In the genomic region with DNA sequence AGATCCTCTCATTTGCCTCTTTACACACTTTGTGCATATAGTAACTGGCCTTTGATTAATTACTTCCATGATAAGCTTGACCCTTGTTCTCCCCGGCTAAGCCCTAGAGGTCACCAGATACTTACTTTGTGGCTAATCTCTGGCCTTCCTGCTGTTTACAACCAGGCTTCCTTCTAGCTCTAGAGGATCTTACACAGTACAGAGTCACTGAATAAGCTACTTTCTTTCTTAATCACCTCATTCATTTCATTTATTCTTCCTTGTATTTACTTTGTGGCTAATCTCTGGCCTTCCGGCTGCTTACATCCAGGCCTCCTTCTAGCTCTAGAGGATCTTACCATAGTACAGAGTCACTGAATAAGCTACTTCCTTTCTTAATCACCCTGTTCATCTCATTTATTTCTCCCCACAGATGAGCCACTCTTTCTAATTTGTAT, we compare ENCODE assay signal across 9 cellular contexts.
A peak's percentile ranks its signal among the peaks of the same experiment; 100 is the strongest.
DNase-seq lines count a peak whose midpoint lies in the region; ATAC-seq, FAIRE-seq and TF ChIP-seq lines count a peak whose summit lies in the region.
"Had no signal": no experiment of that assay in that cellular context is flagged by ENCODE, and none has a peak within 500 bp of the region (broad histone marks: within the 10 kb centered on the region; RNA-seq: fewer than 3 reads in every experiment).

No MANE protein-coding gene starts in this region.

- H2AFZ ChIP-seq in trophoblast cell (ENCODE audit: insufficient read depth, low read length, poor library complexity): no peak overlapping the region

- H3K9me3 Mint-ChIP-seq in endodermal cell (no peaks in the 10 kb centered on the region), chondrocyte (ENCODE audit: low read depth) (peaks cover 4% of the 10 kb centered on the region)

- 40 to 80% methylated on average over 2 of the region's 2 CpGs for WGBS in endodermal cell (ENCODE audit: insufficient coverage in 1 of 2, insufficient read length in 1 of 2), 2 experiments
- no CpG with 5 or more reads among the region's 2 CpGs for WGBS in trophoblast cell (ENCODE audit: extremely low coverage, insufficient coverage, insufficient read length)

- TF ChIP-seq CTCF in endodermal cell (conservative IDR thresholded peaks at IDR 0.05) (peak; percentile 52), mucosa of descending colon (IDR thresholded peaks at IDR 0.05) (no peak), chondrocyte (IDR thresholded peaks at IDR 0.05) (no peak)

- no peak for FAIRE-seq in GM12891 (lab: Jason Lieb, UNC)

- TF ChIP-seq POLR2A in GM12891 (IDR thresholded peaks at IDR 0.05; ENCODE audit: low read depth, low read length): no peak

- peaks cover 49% of the 10 kb centered on the region for H3K4me1 Mint-ChIP-seq in endodermal cell
- no peaks in the 10 kb centered on the region for H3K4me1 Mint-ChIP-seq in chondrocyte (ENCODE audit: low read depth)

- DNase-seq in DMS153 treated with DMSO at 0.1 percent for 48 hours (lab: John Stamatoyannopoulos, UW; ENCODE audit: unreplicated experiment): peak; percentile 23
- peak; percentile 21 for DNase-seq in MV-4-11 (lab: John Stamatoyannopoulos, UW)
- no peak for DNase-seq in endodermal cell
- peak in 1 of 3 donors; percentile 27 for DNase-seq in mucosa of descending colon
- no peak for DNase-seq in GM12891 (ENCODE audit: insufficient read length, low spot score)
- no peak for DNase-seq in chondrocyte (ENCODE audit: low spot score)
- DNase-seq in NCI-H2107 treated with DMSO at 0.1 percent for 48 hours (lab: John Stamatoyannopoulos, UW; ENCODE audit: unreplicated experiment): no peak
- DNase-seq in trophoblast cell: no peak
- DNase-seq: NCI-H1048 had no signal

- H3K27me3 ChIP-seq in endodermal cell (ENCODE audit: control insufficient read depth, insufficient read depth, low read length, poor library complexity, severe bottlenecking) (peaks cover 5% of the 10 kb centered on the region), trophoblast cell (ENCODE audit: insufficient read depth, low read length) (no peaks in the 10 kb centered on the region)

- H2BK120ac ChIP-seq in trophoblast cell (ENCODE audit: insufficient read depth, low read length, poor library complexity): no peak overlapping the region

- H3K4me3 Mint-ChIP-seq in endodermal cell (no peak overlapping the region), chondrocyte (ENCODE audit: unreplicated experiment) (no peak overlapping the region)

- no peak overlapping the region for H4K91ac ChIP-seq in trophoblast cell (ENCODE audit: low read depth, low read length)

- no peaks in the 10 kb centered on the region for H3K9me3 ChIP-seq in endodermal cell (ENCODE audit: control insufficient read depth, low read length)
- H3K9me3 ChIP-seq in mucosa of descending colon: no peaks in the 10 kb centered on the region
- no peaks in the 10 kb centered on the region for H3K9me3 ChIP-seq in trophoblast cell (ENCODE audit: insufficient read depth, low read depth, low read length)

- no peak overlapping the region for H3K18ac ChIP-seq in trophoblast cell (ENCODE audit: low read length)

- H3K79me1 ChIP-seq in trophoblast cell (ENCODE audit: low read length): no peaks in the 10 kb centered on the region

- H2AK5ac ChIP-seq in trophoblast cell (ENCODE audit: low read length): no peak overlapping the region

- no peak overlapping the region for H2BK5ac ChIP-seq in trophoblast cell (ENCODE audit: low read depth, low read length, poor library complexity)

- H3K36me3 ChIP-seq in endodermal cell (ENCODE audit: control insufficient read depth, insufficient read depth, low read length) (no peaks in the 10 kb centered on the region), mucosa of descending colon (ENCODE audit: low read depth) (no peaks in the 10 kb centered on the region), trophoblast cell (ENCODE audit: control insufficient read depth in 1 of 2, insufficient read depth in 2 of 2, low read length in 2 of 2) (no peaks in the 10 kb centered on the region)

- no peak overlapping the region for H3K14ac ChIP-seq in trophoblast cell (ENCODE audit: low read length)

- H3K23ac ChIP-seq in trophoblast cell (ENCODE audit: low read length): no peak overlapping the region

- no peak overlapping the region for H4K12ac ChIP-seq in trophoblast cell (ENCODE audit: low read depth, low read length)

- H3K27me3 Mint-ChIP-seq in endodermal cell (ENCODE audit: insufficient read depth) (peaks cover 30% of the 10 kb centered on the region), chondrocyte (ENCODE audit: low read depth) (peaks cover 5% of the 10 kb centered on the region)

- H3K4me1 ChIP-seq in endodermal cell (ENCODE audit: control insufficient read depth, insufficient read depth, low read length): peaks cover 3% of the 10 kb centered on the region
- peaks cover 3% of the 10 kb centered on the region for H3K4me1 ChIP-seq in mucosa of descending colon (ENCODE audit: low read depth)
- no peaks in the 10 kb centered on the region for H3K4me1 ChIP-seq in trophoblast cell (ENCODE audit: control insufficient read depth in 1 of 2, insufficient read depth in 2 of 2, low read length in 2 of 2)

- no peak overlapping the region for H3K4ac ChIP-seq in trophoblast cell (ENCODE audit: low read depth, low read length)

- H3K4me3 ChIP-seq in endodermal cell (ENCODE audit: low read length) (no peak overlapping the region), mucosa of descending colon (no peak overlapping the region), trophoblast cell (ENCODE audit: low read depth, low read length) (no peak overlapping the region)

- H3K27ac ChIP-seq in endodermal cell (ENCODE audit: low read depth, low read length) (no peak overlapping the region), trophoblast cell (ENCODE audit: low read depth, low read length) (no peak overlapping the region)

- H3K27ac Mint-ChIP-seq in endodermal cell: no peak overlapping the region
- no peak overlapping the region for H3K27ac Mint-ChIP-seq in chondrocyte (ENCODE audit: unreplicated experiment)

- no peak overlapping the region for H3K4me2 ChIP-seq in trophoblast cell (ENCODE audit: low read length)

- H4K8ac ChIP-seq in trophoblast cell (ENCODE audit: low read depth, low read length): no peak overlapping the region

- no peaks in the 10 kb centered on the region for H3K79me2 ChIP-seq in trophoblast cell (ENCODE audit: control insufficient read depth, insufficient read depth, low read length, poor library complexity)

- H3K36me3 Mint-ChIP-seq in endodermal cell (ENCODE audit: low read depth): no peaks in the 10 kb centered on the region
- H3K36me3 Mint-ChIP-seq in chondrocyte (ENCODE audit: low read depth): no peaks in the 10 kb centered on the region

- H2BK12ac ChIP-seq in trophoblast cell (ENCODE audit: low read length): no peak overlapping the region

- H3K9ac ChIP-seq in endodermal cell (ENCODE audit: extremely low read depth, low read length, poor library complexity, severe bottlenecking) (no peak overlapping the region), trophoblast cell (ENCODE audit: low read length) (no peak overlapping the region)

- intact Hi-C loops in mucosa of descending colon (cut with DNase I, micrococcal nuclease): no loop called here

- ATAC-seq in mucosa of descending colon: peak; percentile 74

TF ChIP-seq in GM12891, 5 proteins besides CTCF, POLR2A, EP300 and RAD21:
- TF ChIP-seq PAX5 (IDR thresholded peaks at IDR 0.05; ENCODE audit: insufficient read depth, low read length, severe bottlenecking) (no peak), POLR2AphosphoS5 (IDR thresholded peaks at IDR 0.05; ENCODE audit: low read depth, low read length) (no peak), SPI1 (IDR thresholded peaks at IDR 0.05; ENCODE audit: low read depth, low read length) (no peak), POU2F2 (IDR thresholded peaks at IDR 0.05; ENCODE audit: low read depth, low read length) (no peak), TAF1 (IDR thresholded peaks at IDR 0.05; ENCODE audit: low read depth, low read length) (no peak)

Comparison
In these comparisons a context has a peak if more than half of its experiments do, and no peak if none do; other contexts are left out.
1. DNase-seq: peak in DMS153 treated with DMSO at 0.1 percent for 48 hours (single experiment) and MV-4-11 (single experiment); none in endodermal cell (single experiment), GM12891 (single experiment), chondrocyte (single experiment), NCI-H2107 treated with DMSO at 0.1 percent for 48 hours (single experiment) and trophoblast cell (0 of 2).